ENCODE assay signal across 14 cellular contexts in genomic region chr15:58520464-58520863, GRCh38.
DNase-seq lines count a peak whose midpoint lies in the region; ATAC-seq, FAIRE-seq and TF ChIP-seq lines count a peak whose summit lies in the region.
"Had no signal": no experiment of that assay in that cellular context is flagged by ENCODE, and none has a peak within 500 bp of the region (broad histone marks: within the 10 kb centered on the region; RNA-seq: fewer than 3 reads in every experiment).

No MANE protein-coding gene starts in this region.

- DNase-seq in Caco-2 = no peak
- peak; percentile 67 to 81 for DNase-seq in Kasumi-1 (lab: John Stamatoyannopoulos, UW)
- DNase-seq in ascending aorta (ENCODE audit: low spot score in 2 of 2) = no peak
- peak in 1 of 2 experiments; percentile 32 for DNase-seq in mesothelial cell of epicardium (ENCODE audit: low spot score in 2 of 2, unreplicated experiment in 2 of 2)
- no peak for DNase-seq in left lobe of liver (ENCODE audit: low spot score)
- no peak for DNase-seq in T-helper 9 cell
- DNase-seq in frontal cortex (ENCODE audit: low spot score in 2 of 2) = no peak
- DNase-seq in NCI-H748 (lab: John Stamatoyannopoulos, UW; ENCODE audit: unreplicated experiment) = no peak
- DNase-seq: activated CD8-positive, alpha-beta memory T cell treated with anti-CD3 and anti-CD28 coated beads, Interleukin-2, amount 50 U/mL, for 4 hours; CD8-positive, alpha-beta T cell; HFFc6; NCI-H1092 treated with DMSO at 0.1 percent for 48 hours; NCI-H446 treated with DMSO at 0.1 percent for 48 hours had no signal

- FAIRE-seq in frontal cortex (lab: Jason Lieb, UNC) = no peak
- FAIRE-seq: colon had no signal

- ATAC-seq in left lobe of liver = no peak
- ATAC-seq: CD8-positive, alpha-beta T cell had no signal

- TF ChIP-seq CTCF in Caco-2 (IDR thresholded peaks at IDR 0.05; ENCODE audit: insufficient read depth in 1 of 2, low read depth in 1 of 2, low read length in 1 of 2, severe bottlenecking in 1 of 2, unreplicated experiment in 1 of 2) (no peak), ascending aorta (IDR thresholded peaks at IDR 0.05) (no peak), mesothelial cell of epicardium (IDR thresholded peaks at IDR 0.05; ENCODE audit: unreplicated experiment) (no peak)

- H3K9me3 ChIP-seq in Caco-2 (peaks cover 6% of the 10 kb centered on the region; the same call in 1 of the 2 replicates), ascending aorta (no peaks in the 10 kb centered on the region)

- H3K4me3 Mint-ChIP-seq in Caco-2 (ENCODE audit: unreplicated experiment) = no peak overlapping the region
- no peak overlapping the region for H3K4me3 Mint-ChIP-seq in mesothelial cell of epicardium
- H3K4me3 Mint-ChIP-seq: CD8-positive, alpha-beta T cell; HFFc6 had no signal

- H3K4me3 ChIP-seq in Caco-2 (ENCODE audit: low read depth, low read length) = no peak overlapping the region
- H3K4me3 ChIP-seq in ascending aorta = no peak overlapping the region

- H3K27me3 ChIP-seq in Caco-2 (replicated peaks; ENCODE audit: control insufficient read depth, insufficient read depth, low read length) (no peaks in the 10 kb centered on the region), ascending aorta (no peaks in the 10 kb centered on the region)

- H3K4me1 ChIP-seq in Caco-2 (peaks cover 25% of the 10 kb centered on the region), ascending aorta (peaks cover 13 to 36% of the 10 kb centered on the region in 2 donors)

- H3K27me3 Mint-ChIP-seq in Caco-2 (ENCODE audit: insufficient read depth, unreplicated experiment) = no peaks in the 10 kb centered on the region
- H3K27me3 Mint-ChIP-seq in mesothelial cell of epicardium (ENCODE audit: low read depth) = no peaks in the 10 kb centered on the region

- H3K27ac Mint-ChIP-seq in Caco-2 (ENCODE audit: unreplicated experiment) (peak overlapping the region; percentile 78), mesothelial cell of epicardium (peak overlapping the region; percentile 77)
- H3K27ac Mint-ChIP-seq: CD8-positive, alpha-beta T cell; HFFc6 had no signal

- CTCF ChIA-PET in Caco-2 (lab: Charles Lee) = no interaction called here

- intact Hi-C loops in Caco-2 (cut with micrococcal nuclease; ENCODE audit: unreplicated experiment) (no loop called here), ascending aorta (cut with DNase I) (loop anchor here (2.0 kb wide), 1 partner anchor 30 kb away; no protein-coding TSS in a partner anchor)

- H3K4me1 Mint-ChIP-seq in Caco-2 (ENCODE audit: low read depth, unreplicated experiment) (peaks cover 44% of the 10 kb centered on the region), mesothelial cell of epicardium (peaks cover 29% of the 10 kb centered on the region)

- H3K9me3 Mint-ChIP-seq in Caco-2 (ENCODE audit: unreplicated experiment) (no peaks in the 10 kb centered on the region), mesothelial cell of epicardium (peaks cover 4% of the 10 kb centered on the region)
- H3K9me3 Mint-ChIP-seq: CD8-positive, alpha-beta T cell; HFFc6 had no signal

- POLR2A ChIA-PET in Caco-2 (lab: Charles Lee) = no interaction called here

- peak overlapping the region; percentile 70 to 78 for H3K27ac ChIP-seq in ascending aorta

- H3K36me3 Mint-ChIP-seq in Caco-2 (ENCODE audit: insufficient read depth, unreplicated experiment) (peaks cover 9% of the 10 kb centered on the region), mesothelial cell of epicardium (no peaks in the 10 kb centered on the region)
- H3K36me3 Mint-ChIP-seq: CD8-positive, alpha-beta T cell had no signal

- no TSS peak for BruUV-seq in Caco-2 (replicated peaks; lab: Mats Ljungman, UMichigan)

- H3K36me3 ChIP-seq in Caco-2 (ENCODE audit: control insufficient read depth, insufficient read depth, low read length) = no peaks in the 10 kb centered on the region; the same call in 1 of the 2 replicates
- no peaks in the 10 kb centered on the region for H3K36me3 ChIP-seq in ascending aorta

Comparison
In these comparisons a context has a peak if more than half of its experiments do, and no peak if none do; other contexts are left out.
1. DNase-seq: peak in Kasumi-1 (2 of 2); none in Caco-2 (0 of 2), ascending aorta (0 of 2), left lobe of liver (single experiment), T-helper 9 cell (single experiment), frontal cortex (0 of 2) and NCI-H748 (single experiment).